19 cellular contexts compared by ENCODE assay signal in genomic region chr15:86082619-86083377, GRCh38. TPM values are rescaled to one million over a fixed set of nuclear protein-coding genes. Genes with fewer than 3 reads are reported as not detected.
DNase-seq lines count a peak whose midpoint lies in the region; ATAC-seq, FAIRE-seq and TF ChIP-seq lines count a peak whose summit lies in the region.
"Had no signal": no experiment of that assay in that cellular context is flagged by ENCODE, and none has a peak within 500 bp of the region (broad histone marks: within the 10 kb centered on the region; RNA-seq: fewer than 3 reads in every experiment).

No MANE protein-coding gene starts in this region.

- no peak overlapping the region for H3K9ac ChIP-seq in astrocyte (ENCODE audit: low read length)

- H3K36me3 ChIP-seq in astrocyte (ENCODE audit: insufficient read depth, low read length): no peaks in the 10 kb centered on the region

- DNase-seq in CD4-positive, alpha-beta T cell: no peak
- peak; percentile 99 for DNase-seq in Jurkat, Clone E6-1 (ENCODE audit: low read depth, low spot score)
- peak; percentile 56 for DNase-seq in astrocyte (ENCODE audit: low read depth)
- DNase-seq in middle frontal gyrus (ENCODE audit: extremely low spot score, low spot score): peak; percentile 31
- DNase-seq in NCI-H1930 (lab: John Stamatoyannopoulos, UW): no peak
- no peak for DNase-seq in NCI-H187 treated with DMSO at 0.1 percent for 48 hours (lab: John Stamatoyannopoulos, UW)
- no peak for DNase-seq in SKM-1 (lab: John Stamatoyannopoulos, UW; ENCODE audit: unreplicated experiment)
- DNase-seq in HuH-7.5 (ENCODE audit: low spot score): no peak
- DNase-seq: activated B cell treated with CpG ODN at 0.5 μM for 24 hours, AML-193, NCI-H1092 treated with DMSO at 0.1 percent for 48 hours, NCI-H524 treated with DMSO at 0.1 percent for 48 hours had no signal

- H3K27me3 Mint-ChIP-seq in CD4-positive, alpha-beta T cell: peaks cover 7% of the 10 kb centered on the region
- peaks cover 7% of the 10 kb centered on the region for H3K27me3 Mint-ChIP-seq in astrocyte (ENCODE audit: low read depth, unreplicated experiment)

- H2AFZ ChIP-seq in astrocyte (ENCODE audit: low read depth, low read length): no peak overlapping the region

- CTCF ChIA-PET in CD4-positive, alpha-beta T cell (lab: Charles Lee): no interaction called here

- no peaks in the 10 kb centered on the region for H4K20me1 ChIP-seq in astrocyte (ENCODE audit: insufficient read depth, low read length)

- POLR2A ChIA-PET in CD4-positive, alpha-beta T cell (lab: Charles Lee): no interaction called here

- H3K4me2 ChIP-seq in astrocyte (ENCODE audit: low read length): no peak overlapping the region

- H3K9me3 ChIP-seq in CD4-positive, alpha-beta T cell (ENCODE audit: control insufficient read depth, low read length): no peaks in the 10 kb centered on the region
- no peaks in the 10 kb centered on the region for H3K9me3 ChIP-seq in astrocyte (ENCODE audit: insufficient read depth, low read depth, low read length)

- no peaks in the 10 kb centered on the region for H3K79me2 ChIP-seq in astrocyte (ENCODE audit: insufficient read depth, low read length)

- no peaks in the 10 kb centered on the region for H3K27me3 ChIP-seq in CD4-positive, alpha-beta T cell (ENCODE audit: control insufficient read depth, insufficient read depth, low read length)
- H3K27me3 ChIP-seq in astrocyte (ENCODE audit: insufficient read depth, low read length): no peaks in the 10 kb centered on the region

- ATAC-seq in CD4-positive, alpha-beta T cell (ENCODE audit: poor library complexity): peak; percentile 32
- ATAC-seq: Panc1; stimulated activated effector memory CD8-positive, alpha-beta T cell treated with anti-CD3 and anti-CD28 coated beads, Interleukin-12 subunit alpha, Interleukin-12 subunit beta, amount 100 ng/mL, for 72 hours had no signal

- intact Hi-C loops in CD4-positive, alpha-beta T cell (cut with DNase I, micrococcal nuclease): loop anchor here in 1 of 2 experiments (10.0 kb wide), 1 partner anchor 62 kb away; no protein-coding TSS in a partner anchor

- H3K27ac Mint-ChIP-seq in CD4-positive, alpha-beta T cell: no peak overlapping the region
- H3K27ac Mint-ChIP-seq in astrocyte (ENCODE audit: unreplicated experiment): no peak overlapping the region
- H3K27ac Mint-ChIP-seq: activated B cell treated with CpG ODN at 0.5 μM for 24 hours; activated naive CD4-positive, alpha-beta T cell treated with anti-CD3 and anti-CD28 coated beads, Interleukin-2, amount 50 U/mL, for 24 hours; stimulated activated effector memory CD8-positive, alpha-beta T cell treated with anti-CD3 and anti-CD28 coated beads, Interleukin-12 subunit alpha, Interleukin-12 subunit beta, amount 100 ng/mL, for 72 hours had no signal

- H3K4me3 ChIP-seq in Jurkat, Clone E6-1 (ENCODE audit: low read length): peak overlapping the region; percentile 37
- no peak overlapping the region for H3K4me3 ChIP-seq in astrocyte (ENCODE audit: insufficient read depth, low read depth, low read length)

- H3K4me1 ChIP-seq in astrocyte (ENCODE audit: insufficient read depth, low read length): no peaks in the 10 kb centered on the region

- peaks cover 26% of the 10 kb centered on the region for H3K4me1 Mint-ChIP-seq in CD4-positive, alpha-beta T cell (ENCODE audit: low read depth)
- H3K4me1 Mint-ChIP-seq in astrocyte (ENCODE audit: low read depth, unreplicated experiment): peaks cover 6% of the 10 kb centered on the region
- H3K4me1 Mint-ChIP-seq: activated B cell treated with CpG ODN at 0.5 μM for 24 hours; stimulated activated effector memory CD8-positive, alpha-beta T cell treated with anti-CD3 and anti-CD28 coated beads, Interleukin-12 subunit alpha, Interleukin-12 subunit beta, amount 100 ng/mL, for 72 hours had no signal

- H3K36me3 Mint-ChIP-seq in CD4-positive, alpha-beta T cell (ENCODE audit: low read depth): no peaks in the 10 kb centered on the region
- no peaks in the 10 kb centered on the region for H3K36me3 Mint-ChIP-seq in astrocyte (ENCODE audit: low read depth, unreplicated experiment)
- H3K36me3 Mint-ChIP-seq: activated naive CD4-positive, alpha-beta T cell treated with anti-CD3 and anti-CD28 coated beads, Interleukin-2, amount 50 U/mL, for 24 hours; stimulated activated effector memory CD8-positive, alpha-beta T cell treated with anti-CD3 and anti-CD28 coated beads, Interleukin-12 subunit alpha, Interleukin-12 subunit beta, amount 100 ng/mL, for 72 hours had no signal

- no peak for FAIRE-seq in astrocyte (lab: Jason Lieb, UNC)
- FAIRE-seq: endothelial cell of umbilical vein, islet of Langerhans had no signal

- H3K27ac ChIP-seq in CD4-positive, alpha-beta T cell (ENCODE audit: low read depth, low read length): no peak overlapping the region
- H3K27ac ChIP-seq in astrocyte (ENCODE audit: low read depth, low read length): no peak overlapping the region

- peak overlapping the region; percentile 64 for H3K4me3 Mint-ChIP-seq in CD4-positive, alpha-beta T cell
- H3K4me3 Mint-ChIP-seq in astrocyte (ENCODE audit: unreplicated experiment): no peak overlapping the region
- H3K4me3 Mint-ChIP-seq: activated B cell treated with CpG ODN at 0.5 μM for 24 hours; activated naive CD4-positive, alpha-beta T cell treated with anti-CD3 and anti-CD28 coated beads, Interleukin-2, amount 50 U/mL, for 24 hours; stimulated activated effector memory CD8-positive, alpha-beta T cell treated with anti-CD3 and anti-CD28 coated beads, Interleukin-12 subunit alpha, Interleukin-12 subunit beta, amount 100 ng/mL, for 72 hours had no signal

- H3K9me3 Mint-ChIP-seq in CD4-positive, alpha-beta T cell: no peaks in the 10 kb centered on the region
- H3K9me3 Mint-ChIP-seq in astrocyte (ENCODE audit: unreplicated experiment): no peaks in the 10 kb centered on the region
- H3K9me3 Mint-ChIP-seq: activated B cell treated with CpG ODN at 0.5 μM for 24 hours; activated naive CD4-positive, alpha-beta T cell treated with anti-CD3 and anti-CD28 coated beads, Interleukin-2, amount 50 U/mL, for 24 hours; stimulated activated effector memory CD8-positive, alpha-beta T cell treated with anti-CD3 and anti-CD28 coated beads, Interleukin-12 subunit alpha, Interleukin-12 subunit beta, amount 100 ng/mL, for 72 hours had no signal

- no peak for TF ChIP-seq CTCF in CD4-positive, alpha-beta T cell (IDR thresholded peaks at IDR 0.05)
- no peak for TF ChIP-seq CTCF in astrocyte (IDR thresholded peaks at IDR 0.05; ENCODE audit: insufficient read depth, low read depth, low read length)

RNA-seq across cellular contexts. Expression of gene AGBL1, which starts 3.1 kb away (rescaled TPM):
- total RNA-seq in CD4-positive, alpha-beta T cell: not detected
- polyA plus RNA-seq in Jurkat, Clone E6-1 (2012; ENCODE audit: insufficient read depth, insufficient read length): not detected
- not detected in 2 replicates for total RNA-seq in astrocyte
- total RNA-seq: activated B cell treated with CpG ODN at 0.5 μM for 24 hours, chondrocyte, endothelial cell of umbilical vein, glomerular endothelial cell had no signal
- polyA plus RNA-seq: endothelial cell of umbilical vein had no signal

Comparison
In these comparisons a context has a peak if more than half of its experiments do, and no peak if none do; other contexts are left out.
1. DNase-seq: peak in Jurkat, Clone E6-1 (single experiment), astrocyte (single experiment) and middle frontal gyrus (single experiment); none in CD4-positive, alpha-beta T cell (0 of 10), NCI-H1930 (0 of 2), NCI-H187 treated with DMSO at 0.1 percent for 48 hours (single experiment), SKM-1 (single experiment) and HuH-7.5 (single experiment).